In the genomic region with DNA sequence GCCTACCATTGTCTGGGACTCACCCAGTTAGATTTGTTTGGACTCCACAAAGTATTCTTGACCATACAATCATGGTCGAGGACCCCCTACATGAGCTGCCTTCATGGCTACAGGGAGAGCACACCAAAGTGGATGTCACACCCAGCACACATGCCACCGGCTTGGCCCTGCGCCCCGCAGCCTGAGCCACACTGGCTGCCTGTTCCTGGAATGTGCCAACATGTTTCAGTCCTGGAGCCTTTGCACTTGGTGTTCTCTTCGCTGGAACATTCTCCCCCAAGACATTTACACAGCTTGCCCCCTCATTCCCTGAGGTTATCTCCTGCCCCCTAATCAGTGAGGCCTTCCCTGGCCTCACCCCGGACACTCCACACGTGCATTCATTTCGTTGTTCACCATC, we compare ENCODE assay signal across 1 cellular context.
TF ChIP-seq lines count a peak whose summit lies in the region.

No MANE protein-coding gene starts in this region.

TF ChIP-seq in SK-N-SH, 30 proteins besides CTCF, POLR2A, EP300 and RAD21:
- TF ChIP-seq, protein P1, sequence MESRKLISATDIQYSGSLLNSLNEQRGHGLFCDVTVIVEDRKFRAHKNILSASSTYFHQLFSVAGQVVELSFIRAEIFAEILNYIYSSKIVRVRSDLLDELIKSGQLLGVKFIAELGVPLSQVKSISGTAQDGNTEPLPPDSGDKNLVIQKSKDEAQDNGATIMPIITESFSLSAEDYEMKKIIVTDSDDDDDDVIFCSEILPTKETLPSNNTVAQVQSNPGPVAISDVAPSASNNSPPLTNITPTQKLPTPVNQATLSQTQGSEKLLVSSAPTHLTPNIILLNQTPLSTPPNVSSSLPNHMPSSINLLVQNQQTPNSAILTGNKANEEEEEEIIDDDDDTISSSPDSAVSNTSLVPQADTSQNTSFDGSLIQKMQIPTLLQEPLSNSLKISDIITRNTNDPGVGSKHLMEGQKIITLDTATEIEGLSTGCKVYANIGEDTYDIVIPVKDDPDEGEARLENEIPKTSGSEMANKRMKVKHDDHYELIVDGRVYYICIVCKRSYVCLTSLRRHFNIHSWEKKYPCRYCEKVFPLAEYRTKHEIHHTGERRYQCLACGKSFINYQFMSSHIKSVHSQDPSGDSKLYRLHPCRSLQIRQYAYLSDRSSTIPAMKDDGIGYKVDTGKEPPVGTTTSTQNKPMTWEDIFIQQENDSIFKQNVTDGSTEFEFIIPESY (IDR thresholded peaks at IDR 0.05; ENCODE audit: borderline replicate concordance, low read depth) = no peak
- TF ChIP-seq MEF2A (IDR thresholded peaks at IDR 0.05; ENCODE audit: borderline replicate concordance, low read depth) (no peak), SIN3A (IDR thresholded peaks at IDR 0.05; ENCODE audit: borderline replicate concordance, low read depth, low read length) (no peak), RFX5 (IDR thresholded peaks at IDR 0.05; ENCODE audit: low read length) (no peak), TCF12 (IDR thresholded peaks at IDR 0.05) (no peak), ELF1 (IDR thresholded peaks at IDR 0.05) (no peak), GABPA (IDR thresholded peaks at IDR 0.05; ENCODE audit: low read depth) (no peak), NRF1 (IDR thresholded peaks at IDR 0.05; ENCODE audit: low read depth, low read length) (no peak), MXI1 (IDR thresholded peaks at IDR 0.05; ENCODE audit: low read depth, low read length) (no peak), EZH2phosphoT487 (IDR thresholded peaks at IDR 0.05; ENCODE audit: borderline replicate concordance, low read depth) (no peak), FOSL2 (IDR thresholded peaks at IDR 0.05; ENCODE audit: borderline replicate concordance, low read depth) (no peak)
- TF ChIP-seq, protein P2, sequence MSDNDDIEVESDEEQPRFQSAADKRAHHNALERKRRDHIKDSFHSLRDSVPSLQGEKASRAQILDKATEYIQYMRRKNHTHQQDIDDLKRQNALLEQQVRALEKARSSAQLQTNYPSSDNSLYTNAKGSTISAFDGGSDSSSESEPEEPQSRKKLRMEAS (IDR thresholded peaks at IDR 0.05; ENCODE audit: low read depth) = no peak
- TF ChIP-seq, protein P3, sequence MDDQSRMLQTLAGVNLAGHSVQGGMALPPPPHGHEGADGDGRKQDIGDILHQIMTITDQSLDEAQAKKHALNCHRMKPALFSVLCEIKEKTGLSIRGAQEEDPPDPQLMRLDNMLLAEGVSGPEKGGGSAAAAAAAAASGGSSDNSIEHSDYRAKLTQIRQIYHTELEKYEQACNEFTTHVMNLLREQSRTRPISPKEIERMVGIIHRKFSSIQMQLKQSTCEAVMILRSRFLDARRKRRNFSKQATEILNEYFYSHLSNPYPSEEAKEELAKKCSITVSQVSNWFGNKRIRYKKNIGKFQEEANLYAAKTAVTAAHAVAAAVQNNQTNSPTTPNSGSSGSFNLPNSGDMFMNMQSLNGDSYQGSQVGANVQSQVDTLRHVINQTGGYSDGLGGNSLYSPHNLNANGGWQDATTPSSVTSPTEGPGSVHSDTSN (IDR thresholded peaks at IDR 0.05) = no peak
- TF ChIP-seq, protein P4, sequence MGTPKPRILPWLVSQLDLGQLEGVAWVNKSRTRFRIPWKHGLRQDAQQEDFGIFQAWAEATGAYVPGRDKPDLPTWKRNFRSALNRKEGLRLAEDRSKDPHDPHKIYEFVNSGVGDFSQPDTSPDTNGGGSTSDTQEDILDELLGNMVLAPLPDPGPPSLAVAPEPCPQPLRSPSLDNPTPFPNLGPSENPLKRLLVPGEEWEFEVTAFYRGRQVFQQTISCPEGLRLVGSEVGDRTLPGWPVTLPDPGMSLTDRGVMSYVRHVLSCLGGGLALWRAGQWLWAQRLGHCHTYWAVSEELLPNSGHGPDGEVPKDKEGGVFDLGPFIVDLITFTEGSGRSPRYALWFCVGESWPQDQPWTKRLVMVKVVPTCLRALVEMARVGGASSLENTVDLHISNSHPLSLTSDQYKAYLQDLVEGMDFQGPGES (IDR thresholded peaks at IDR 0.05; ENCODE audit: low read depth, low read length) = no peak
